ENCODE assay signal across 15 cellular contexts in genomic region chr11:46285594-46286033, GRCh38. TPM values are rescaled to one million over a fixed set of nuclear protein-coding genes. Genes with fewer than 3 reads are reported as not detected.
DNase-seq lines count a peak whose midpoint lies in the region; ATAC-seq and TF ChIP-seq lines count a peak whose summit lies in the region.
"Had no signal": no experiment of that assay in that cellular context is flagged by ENCODE, and none has a peak within 500 bp of the region (broad histone marks: within the 10 kb centered on the region; RNA-seq: fewer than 3 reads in every experiment).

No MANE protein-coding gene starts in this region.

- no peak for TF ChIP-seq EP300 in transverse colon (IDR thresholded peaks at IDR 0.05; ENCODE audit: low read depth)

- in situ Hi-C loops in transverse colon (cut with MboI; ENCODE audit: low pct_ligation_motif_present in 1 of 4, low pct_unique_long_range_greater_than_20kb in 1 of 4, low sequenced_read_pairs in 3 of 4), result no loop called here

- TF ChIP-seq POLR2A in esophagus squamous epithelium (IDR thresholded peaks at IDR 0.05) (no peak), transverse colon (IDR thresholded peaks at IDR 0.05) (no peak)

- H3K27me3 ChIP-seq in esophagus squamous epithelium (peaks cover 0 to 23% (median 0%) of the 10 kb centered on the region in 4 donors), mucosa of rectum (ENCODE audit: control insufficient read depth in 2 of 2, insufficient read depth in 2 of 2, low read length in 2 of 2) (no peaks in the 10 kb centered on the region), transverse colon (no peaks in the 10 kb centered on the region)

- H3K36me3 ChIP-seq in esophagus squamous epithelium (no peaks in the 10 kb centered on the region), mucosa of rectum (ENCODE audit: control insufficient read depth in 2 of 2, insufficient read depth in 2 of 2, low read length in 2 of 2) (peaks cover 9% of the 10 kb centered on the region in 2 donors), transverse colon (no peaks in the 10 kb centered on the region)

- WGBS in esophagus squamous epithelium, 2 donors, result 57 to 59% methylated on average over 7 to 11 of the region's 11 CpGs
- WGBS in transverse colon (ENCODE audit: low coverage in 1 of 2), 2 donors, result 62 to 100% methylated on average over 1 to 11 of the region's 11 CpGs

- peaks cover 3 to 24% (median 6%) of the 10 kb centered on the region in 3 donors for H3K4me1 ChIP-seq in esophagus squamous epithelium
- peaks cover 22 to 54% of the 10 kb centered on the region in 2 donors for H3K4me1 ChIP-seq in mucosa of rectum (ENCODE audit: control insufficient read depth in 2 of 2, insufficient read depth in 2 of 2, low read length in 2 of 2)
- H3K4me1 ChIP-seq in transverse colon, result peaks cover 16 to 57% (median 30%) of the 10 kb centered on the region in 4 donors

- ATAC-seq in HG03108 (IDR thresholded peaks at IDR 0.05; ENCODE audit: unreplicated experiment), result no peak
- no peak for ATAC-seq in GM18870 (IDR thresholded peaks at IDR 0.05; ENCODE audit: unreplicated experiment)
- no peak for ATAC-seq in GM19035 (IDR thresholded peaks at IDR 0.05; ENCODE audit: unreplicated experiment)
- ATAC-seq: stimulated activated naive CD8-positive, alpha-beta T cell treated with anti-CD3 and anti-CD28 coated beads, Interleukin-15, Interleukin-2, amounts not matched to agents 100 U/mL and 50 U/mL, for 24 hours had no signal

- intact Hi-C loops in esophagus squamous epithelium (cut with DNase I) (no loop called here), transverse colon (cut with DNase I; ENCODE audit: low total_unique reads) (no loop called here)

- H3K4me3 ChIP-seq in esophagus squamous epithelium, result peak overlapping the region in 1 of 4 donors; percentile 45
- H3K4me3 ChIP-seq in mucosa of rectum (ENCODE audit: low read length in 2 of 2), result no peak overlapping the region
- no peak overlapping the region for H3K4me3 ChIP-seq in transverse colon

- DNase-seq in DMS153 (lab: John Stamatoyannopoulos, UW) (peak; percentile 44), DMS153 treated with DMSO at 0.1 percent for 48 hours (lab: John Stamatoyannopoulos, UW; ENCODE audit: unreplicated experiment) (no peak), esophagus squamous epithelium (lab: John Stamatoyannopoulos, UW) (no peak), transverse colon (no peak)
- DNase-seq: activated B cell treated with CpG ODN at 0.5 μM for 24 hours; immature natural killer cell; NCI-H510A treated with DMSO at 0.1 percent for 48 hours; stimulated activated naive CD8-positive, alpha-beta T cell treated with anti-CD3 and anti-CD28 coated beads, Interleukin-15, Interleukin-2, amounts not matched to agents 100 U/mL and 50 U/mL, for 24 hours had no signal

- H3K9ac ChIP-seq in mucosa of rectum (ENCODE audit: low read depth in 1 of 2, low read length in 2 of 2), result peak overlapping the region in 1 of 2 donors; percentile 8

- H3K27ac ChIP-seq in esophagus squamous epithelium (peak overlapping the region in 3 of 4 donors; percentile 8 to 76 (median 63)), mucosa of rectum (ENCODE audit: low read depth in 2 of 2, low read length in 2 of 2) (peak overlapping the region; percentile 52 to 58), transverse colon (peak overlapping the region; percentile 31 to 65 (median 53))
- H3K27ac ChIP-seq: 22Rv1, HL-60 had no signal

- TF ChIP-seq CTCF in esophagus squamous epithelium (IDR thresholded peaks at IDR 0.05) (no peak), transverse colon (IDR thresholded peaks at IDR 0.05) (no peak)

- no peaks in the 10 kb centered on the region for H3K9me3 ChIP-seq in esophagus squamous epithelium
- H3K9me3 ChIP-seq in mucosa of rectum (ENCODE audit: control insufficient read depth in 2 of 2, low read length in 2 of 2), result no peaks in the 10 kb centered on the region
- no peaks in the 10 kb centered on the region for H3K9me3 ChIP-seq in transverse colon

RNA-seq across cellular contexts. Expression of gene CREB3L1, which starts 8.2 kb away (rescaled TPM):
- total RNA-seq in esophagus squamous epithelium, result 1 to 10 TPM in 1 of 4 donors, under 1 TPM in 3; 0.13 to 2.1 (median 0.63) TPM
- total RNA-seq in transverse colon, result 10 to 100 TPM; 35.8 to 50.7 (median 41.6) TPM
- total RNA-seq: activated B cell treated with CpG ODN at 0.5 μM for 24 hours, SK-MEL-5 had no signal

Comparison
In these comparisons a context has a peak if more than half of its experiments do, and no peak if none do; other contexts are left out.
1. RNA of gene CREB3L1, which starts 8.2 kb away (total RNA-seq): 35.8 to 50.7 TPM in transverse colon; 0.13 to 2.1 TPM in esophagus squamous epithelium; every median in the first group is over 10 times any median in the second.
2. Peak in every context shown above with its lines, with median percentiles within 50 percentile points of each other: H3K27ac ChIP-seq.